Comparison of ENCODE assay signal across 8 cellular contexts in genomic region chr1:21262282-21263051, GRCh38.
DNase-seq lines count a peak whose midpoint lies in the region; ATAC-seq and TF ChIP-seq lines count a peak whose summit lies in the region.

No MANE protein-coding gene starts in this region.

- peak overlapping the region; percentile 13 for H3K4me3 Mint-ChIP-seq in stimulated activated effector memory CD8-positive, alpha-beta T cell treated with anti-CD3 and anti-CD28 coated beads, Interleukin-12 subunit alpha, Interleukin-12 subunit beta, amount 100 ng/mL, for 72 hours

- in situ Hi-C loops in brain microvascular endothelial cell (cut with HindIII; ENCODE audit: low pct_ligation_motif_present, low sequenced_read_pairs), result loop anchor here (5.0 kb wide), 1 partner anchor 75 kb away; no protein-coding TSS in a partner anchor

- peaks cover 59% of the 10 kb centered on the region for H3K4me1 Mint-ChIP-seq in stimulated activated effector memory CD8-positive, alpha-beta T cell treated with anti-CD3 and anti-CD28 coated beads, Interleukin-12 subunit alpha, Interleukin-12 subunit beta, amount 100 ng/mL, for 72 hours

- no peaks in the 10 kb centered on the region for H3K9me3 Mint-ChIP-seq in stimulated activated effector memory CD8-positive, alpha-beta T cell treated with anti-CD3 and anti-CD28 coated beads, Interleukin-12 subunit alpha, Interleukin-12 subunit beta, amount 100 ng/mL, for 72 hours

- H3K27ac ChIP-seq in brain microvascular endothelial cell, result peak overlapping the region; percentile 97

- no peak overlapping the region for H3K4me3 ChIP-seq in brain microvascular endothelial cell (ENCODE audit: low read depth, low read length)

- peak overlapping the region; percentile 96 for H3K27ac Mint-ChIP-seq in stimulated activated effector memory CD8-positive, alpha-beta T cell treated with anti-CD3 and anti-CD28 coated beads, Interleukin-12 subunit alpha, Interleukin-12 subunit beta, amount 100 ng/mL, for 72 hours

- TF ChIP-seq CTCF in AG09319 (IDR thresholded peaks at IDR 0.05; ENCODE audit: low read depth, low read length), result no peak
- no peak for TF ChIP-seq CTCF in brain microvascular endothelial cell (IDR thresholded peaks at IDR 0.05; ENCODE audit: low read depth, low read length, missing control alignments)

- DNase-seq in AG09319 (ENCODE audit: extremely low read depth, low read depth), result peak; percentile 85
- peak; percentile 20 to 38 for DNase-seq in Kasumi-1 (lab: John Stamatoyannopoulos, UW)
- peak; percentile 96 for DNase-seq in brain microvascular endothelial cell
- peak; percentile 54 for DNase-seq in kidney glomerular epithelial cell (lab: John Stamatoyannopoulos, UW)
- no peak for DNase-seq in stimulated activated effector memory CD8-positive, alpha-beta T cell treated with anti-CD3 and anti-CD28 coated beads, Interleukin-12 subunit alpha, Interleukin-12 subunit beta, amount 100 ng/mL, for 72 hours (ENCODE audit: low spot score in 2 of 2)

- H3K36me3 ChIP-seq in brain microvascular endothelial cell (replicated peaks), result peaks cover 25% of the 10 kb centered on the region

- H3K27me3 ChIP-seq in brain microvascular endothelial cell (replicated peaks), result no peaks in the 10 kb centered on the region

- no peak for ATAC-seq in stimulated activated effector memory CD8-positive, alpha-beta T cell treated with anti-CD3 and anti-CD28 coated beads, Interleukin-12 subunit alpha, Interleukin-12 subunit beta, amount 100 ng/mL, for 72 hours
- ATAC-seq in GM18870 (IDR thresholded peaks at IDR 0.05; ENCODE audit: unreplicated experiment), result no peak
- no peak for ATAC-seq in GM19455 (IDR thresholded peaks at IDR 0.05; ENCODE audit: unreplicated experiment)
- ATAC-seq in HG02642 (IDR thresholded peaks at IDR 0.05; ENCODE audit: poor library complexity, unreplicated experiment), result no peak

- H3K36me3 Mint-ChIP-seq in stimulated activated effector memory CD8-positive, alpha-beta T cell treated with anti-CD3 and anti-CD28 coated beads, Interleukin-12 subunit alpha, Interleukin-12 subunit beta, amount 100 ng/mL, for 72 hours, result peaks cover 72% of the 10 kb centered on the region

Comparison
In these comparisons a context has a peak if more than half of its experiments do, and no peak if none do; other contexts are left out.
1. DNase-seq: peak in AG09319 (single experiment), Kasumi-1 (2 of 2), brain microvascular endothelial cell (single experiment) and kidney glomerular epithelial cell (single experiment); none in stimulated activated effector memory CD8-positive, alpha-beta T cell treated with anti-CD3 and anti-CD28 coated beads, Interleukin-12 subunit alpha, Interleukin-12 subunit beta, amount 100 ng/mL, for 72 hours (0 of 2).